18 cellular contexts compared by ENCODE assay signal in the genomic region with DNA sequence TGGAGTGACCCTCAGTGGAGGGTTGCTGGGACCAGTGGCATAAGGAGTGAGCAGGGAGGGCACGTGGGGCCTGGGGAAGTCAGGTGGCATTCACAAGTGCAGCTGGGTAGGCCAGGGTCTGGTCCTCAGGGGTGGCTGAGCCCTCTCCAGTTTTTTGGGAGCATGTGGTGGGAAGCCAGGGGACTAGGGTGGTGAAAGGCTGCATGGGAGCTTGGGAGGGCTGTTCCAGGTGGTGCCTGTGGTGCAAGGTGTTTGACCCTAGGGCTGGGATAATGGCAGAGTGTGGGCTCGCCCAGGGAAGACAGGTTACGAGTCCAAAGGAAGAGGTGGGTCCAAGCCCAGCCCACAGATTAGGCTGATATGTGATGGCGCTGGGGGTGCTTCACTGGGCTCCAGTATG. TPM values are rescaled to one million over a fixed set of nuclear protein-coding genes. Genes with fewer than 3 reads are reported as not detected.
DNase-seq lines count a peak whose midpoint lies in the region; ATAC-seq, FAIRE-seq and TF ChIP-seq lines count a peak whose summit lies in the region.
"Had no signal": no experiment of that assay in that cellular context is flagged by ENCODE, and none has a peak within 500 bp of the region (broad histone marks: within the 10 kb centered on the region; RNA-seq: fewer than 3 reads in every experiment).

No MANE protein-coding gene starts in this region.

- CTCF ChIA-PET in HepG2 (lab: Yijun Ruan, JAX; ENCODE audit: low intra/inter-chr PET ratio, low total read pairs) (no interaction called here), mammary epithelial cell (lab: Charles Lee; ENCODE audit: low non-redundant PET) (no interaction called here)

- H3K27ac ChIP-seq in HepG2 (ENCODE audit: extremely low read length, insufficient read depth, low read length) (no peak overlapping the region), right lobe of liver (no peak overlapping the region), mammary epithelial cell (ENCODE audit: insufficient read depth, low read depth, low read length) (no peak overlapping the region)

- 21% methylated on average over 3 of the region's 4 CpGs for WGBS in HepG2 (ENCODE audit: low lambda C conversion rate)
- 50% methylated on average over 1 of the region's 4 CpGs for WGBS in right lobe of liver (ENCODE audit: insufficient coverage, low coverage, low lambda C conversion rate, missing lambda C conversion rate)
- 69% methylated on average over 4 of the region's 4 CpGs for WGBS in mammary epithelial cell (ENCODE audit: low coverage, missing lambda C conversion rate)

- peaks cover 0 to 5% (median 0%) of the 10 kb centered on the region in 5 donors for H3K27me3 Mint-ChIP-seq in naive thymus-derived CD8-positive, alpha-beta T cell

- no peak overlapping the region for H3K9ac ChIP-seq in HepG2 (ENCODE audit: insufficient read depth, low read depth, low read length)
- no peak overlapping the region for H3K9ac ChIP-seq in mammary epithelial cell (ENCODE audit: insufficient read depth, low read length)

- DNase-seq in HepG2 (ENCODE audit: low spot score) (no peak), right lobe of liver (no peak), DMS 273 treated with DMSO at 0.1 percent for 48 hours (lab: John Stamatoyannopoulos, UW) (no peak), mammary epithelial cell (no peak)
- DNase-seq in activated CD8-positive, alpha-beta memory T cell treated with anti-CD3 and anti-CD28 coated beads, Interleukin-2, amount 50 U/mL, for 48 hours, result peak; percentile 36
- DNase-seq in naive thymus-derived CD8-positive, alpha-beta T cell, result peak in 1 of 10 donors; percentile 10
- DNase-seq: ACHN; C1 segment of cervical spinal cord; Caco-2; GF-D8; NCI-H146; NCI-H2029 treated with DMSO at 0.1 percent for 48 hours; NCI-H748 treated with DMSO at 0.1 percent for 48 hours; NK-92 treated with Interleukin-12 subunit alpha and Interleukin-12 subunit beta, amount 100 ng/mL, for 24 hours had no signal

- H3K4me3 ChIP-seq in HepG2 (replicated peaks in 1 of 3; ENCODE audit: insufficient read depth in 1 of 3, low read depth in 2 of 3, low read length in 3 of 3) (no peak overlapping the region), right lobe of liver (no peak overlapping the region), mammary epithelial cell (replicated peaks in 1 of 3; ENCODE audit: insufficient read depth in 1 of 3, low read depth in 2 of 3, low read length in 3 of 3) (no peak overlapping the region)
- H3K4me3 ChIP-seq: GM23338, K562 had no signal

- TF ChIP-seq CTCF in HepG2 (CRISPR knock-in tag; IDR thresholded peaks at IDR 0.05), result no peak
- no peak for TF ChIP-seq CTCF in right lobe of liver (IDR thresholded peaks at IDR 0.05)
- TF ChIP-seq CTCF in mammary epithelial cell (conservative IDR thresholded peaks at IDR 0.05 in 1 of 2, IDR thresholded peaks at IDR 0.05 in 1 of 2; ENCODE audit: extremely low read depth in 1 of 2, insufficient read depth in 1 of 2, low read depth in 1 of 2, low read length in 2 of 2), result no peak

- H3K79me2 ChIP-seq in HepG2 (ENCODE audit: insufficient read depth, low read length) (no peaks in the 10 kb centered on the region), mammary epithelial cell (ENCODE audit: insufficient read depth, low read length) (no peaks in the 10 kb centered on the region)

- no peak for TF ChIP-seq POLR2A in HepG2 (IDR thresholded peaks at IDR 0.05; ENCODE audit: insufficient read depth in 1 of 2, low read depth in 2 of 2, low read length in 2 of 2)
- no peak for TF ChIP-seq POLR2A in right lobe of liver (IDR thresholded peaks at IDR 0.05)

- no peak overlapping the region for H2AFZ ChIP-seq in HepG2 (ENCODE audit: low read length)
- H2AFZ ChIP-seq in mammary epithelial cell (ENCODE audit: low read depth, low read length), result no peak overlapping the region
- H2AFZ ChIP-seq: GM23338 had no signal

- H3K4me1 ChIP-seq in HepG2 (ENCODE audit: insufficient read depth, low read length), result no peaks in the 10 kb centered on the region
- H3K4me1 ChIP-seq in right lobe of liver, result peaks cover 0 to 19% (median 7%) of the 10 kb centered on the region in 4 donors
- no peaks in the 10 kb centered on the region for H3K4me1 ChIP-seq in mammary epithelial cell (ENCODE audit: insufficient read depth, low read length)
- H3K4me1 ChIP-seq: Caco-2 had no signal

- no peak overlapping the region for H3K4me2 ChIP-seq in HepG2 (ENCODE audit: low read depth, low read length)
- H3K4me2 ChIP-seq in mammary epithelial cell (ENCODE audit: insufficient read depth, low read depth, low read length), result no peak overlapping the region
- H3K4me2 ChIP-seq: GM23338 had no signal

- dilution Hi-C loops in mammary epithelial cell (cut with HindIII; ENCODE audit: low sequenced_read_pairs), result no loop called here

- in situ Hi-C loops in HepG2 (cut with HindIII; ENCODE audit: extremely low pct_ligation_motif_present, low pct_unique_long_range_greater_than_20kb) (no loop called here), mammary epithelial cell (cut with MboI; ENCODE audit: low sequenced_read_pairs in 2 of 2) (no loop called here)

- H3K27me3 ChIP-seq in HepG2 (ENCODE audit: control insufficient read depth in 1 of 2, insufficient read depth in 2 of 2, low read length in 2 of 2), result peaks cover 5 to 33% of the 10 kb centered on the region in 2 experiments; a peak in 4 of 5 replicates
- no peaks in the 10 kb centered on the region for H3K27me3 ChIP-seq in right lobe of liver
- H3K27me3 ChIP-seq in mammary epithelial cell (ENCODE audit: insufficient read depth, low read length), result no peaks in the 10 kb centered on the region

- TF ChIP-seq EP300 in HepG2 (IDR thresholded peaks at IDR 0.05; ENCODE audit: low read depth in 2 of 2, low read length in 2 of 2) (no peak), HepG2 (CRISPR knock-in tag; IDR thresholded peaks at IDR 0.05; ENCODE audit: borderline replicate concordance) (no peak)

- peak overlapping the region in 2 of 10 donors; percentile 33 to 36 for H3K4me3 Mint-ChIP-seq in naive thymus-derived CD8-positive, alpha-beta T cell
- H3K4me3 Mint-ChIP-seq: GM23338 had no signal

- intact Hi-C loops in HepG2 (cut with micrococcal nuclease; ENCODE audit: unreplicated experiment) (no loop called here), right lobe of liver (cut with DNase I) (no loop called here), mammary epithelial cell (cut with micrococcal nuclease) (no loop called here)

- H3K36me3 Mint-ChIP-seq in naive thymus-derived CD8-positive, alpha-beta T cell, result peaks cover 0 to 36% (median 6%) of the 10 kb centered on the region in 3 donors

- BruUV-seq in HepG2 (replicated peaks; lab: Mats Ljungman, UMichigan), result no TSS peak
- no TSS peak for BruUV-seq in mammary epithelial cell (replicated peaks; lab: Mats Ljungman, UMichigan)

- no peaks in the 10 kb centered on the region for H3K9me3 Mint-ChIP-seq in naive thymus-derived CD8-positive, alpha-beta T cell
- H3K9me3 Mint-ChIP-seq: GM23338 had no signal

- ATAC-seq in HepG2, result no peak
- ATAC-seq in right lobe of liver, result no peak
- ATAC-seq in naive thymus-derived CD8-positive, alpha-beta T cell, result no peak
- no peak for ATAC-seq in GM19463 (IDR thresholded peaks at IDR 0.05; ENCODE audit: unreplicated experiment)
- ATAC-seq: GM23338, K562 had no signal

- peak overlapping the region in 6 of 10 donors; percentile 24 to 83 (median 64) for H3K27ac Mint-ChIP-seq in naive thymus-derived CD8-positive, alpha-beta T cell
- H3K27ac Mint-ChIP-seq: GM23338 had no signal

- TF ChIP-seq RAD21 in HepG2 (CRISPR knock-in tag; IDR thresholded peaks at IDR 0.05), result no peak

- peaks cover 19 to 88% (median 67%) of the 10 kb centered on the region in 4 donors for H3K4me1 Mint-ChIP-seq in naive thymus-derived CD8-positive, alpha-beta T cell
- H3K4me1 Mint-ChIP-seq: GM23338 had no signal

- H4K20me1 ChIP-seq in HepG2 (ENCODE audit: insufficient read depth, low read length), result no peaks in the 10 kb centered on the region
- H4K20me1 ChIP-seq in mammary epithelial cell (ENCODE audit: insufficient read depth, low read length), result no peaks in the 10 kb centered on the region

- POLR2A ChIA-PET in HepG2 (lab: Yijun Ruan, JAX), result no interaction called here
- POLR2A ChIA-PET in naive thymus-derived CD8-positive, alpha-beta T cell (lab: Charles Lee), result interaction anchor here (1.2 kb wide), 1 partner anchor 9 kb away, joined by 3 read pairs; no protein-coding TSS in a partner anchor

- no peaks in the 10 kb centered on the region for H3K9me3 ChIP-seq in HepG2 (ENCODE audit: low read length)
- H3K9me3 ChIP-seq in right lobe of liver, result no peaks in the 10 kb centered on the region
- no peaks in the 10 kb centered on the region for H3K9me3 ChIP-seq in mammary epithelial cell (replicated peaks; ENCODE audit: insufficient read depth, low read length)
- H3K9me3 ChIP-seq: Caco-2 had no signal

- no peak for FAIRE-seq in HepG2 (lab: Jason Lieb, UNC)
- FAIRE-seq: K562, RCC 7860 had no signal

- H3K36me3 ChIP-seq in HepG2 (replicated peaks in 1 of 2; ENCODE audit: control insufficient read depth in 1 of 2, insufficient read depth in 2 of 2, low read length in 2 of 2), result no peaks in the 10 kb centered on the region
- no peaks in the 10 kb centered on the region for H3K36me3 ChIP-seq in right lobe of liver
- H3K36me3 ChIP-seq in mammary epithelial cell (ENCODE audit: insufficient read depth, low read length), result no peaks in the 10 kb centered on the region

RNA-seq across cellular contexts. Expression of a gene that starts 30.5 kb away (rescaled TPM):
- total RNA-seq in HepG2 (2016; rRNA removed; fragmentation: Illumina TruSeq; extraction: Trizol) (0.15 and 0.49 TPM in 2 replicates), right lobe of liver (10 to 100 TPM; 10.7 to 38.8 (median 21.0) TPM), mammary epithelial cell (under 1 TPM; 0.07 to 0.33 TPM)
- total RNA-seq in HepG2 (2016; cell fraction: cytosol; rRNA removed; fragmentation: Illumina TruSeq; extraction: Trizol; ENCODE audit: low read depth), result 0.26 and 0.30 TPM in 2 replicates
- 0.32 and 0.39 TPM in 2 replicates for total RNA-seq in HepG2 (2016; cell fraction: insoluble cytoplasmic fraction; rRNA removed; fragmentation: Illumina TruSeq; extraction: Trizol)
- total RNA-seq in HepG2 (2016; cell fraction: membrane; rRNA removed; fragmentation: Illumina TruSeq; extraction: Trizol), result 0.31 and 0.69 TPM in 2 replicates
- total RNA-seq in HepG2 (2016; cell fraction: nucleus; rRNA removed; fragmentation: Illumina TruSeq; extraction: Trizol), result 0.25 and 0.50 TPM in 2 replicates
- polyA plus RNA-seq in HepG2 (2011; rRNA removed) (0.18 and 0.39 TPM in 2 replicates), mammary epithelial cell (0.18 TPM)
- 0.30 and 0.31 TPM in 2 replicates for polyA plus RNA-seq in HepG2 (2011; cell fraction: cytosol; rRNA removed)
- 0.23 and 0.45 TPM in 2 replicates for polyA plus RNA-seq in HepG2 (2011; cell fraction: nucleus; rRNA removed)
- polyA plus RNA-seq in HepG2 (2012), result 0.08 and 0.34 TPM in 2 replicates
- polyA plus RNA-seq in HepG2 (2016; cell fraction: cytosol; fragmentation: Illumina TruSeq; extraction: Trizol; ENCODE audit: low read depth), result 0.11 and 0.33 TPM in 2 replicates
- polyA plus RNA-seq in HepG2 (2016; cell fraction: insoluble cytoplasmic fraction; fragmentation: Illumina TruSeq; extraction: Trizol; ENCODE audit: low read depth), result 0.90 and 1.0 TPM in 2 replicates
- 0.25 and 0.31 TPM in 2 replicates for polyA plus RNA-seq in HepG2 (2016; cell fraction: membrane; fragmentation: Illumina TruSeq; extraction: Trizol; ENCODE audit: low read depth)
- 0.79 TPM in 1 of 2 replicates, not detected in the other for polyA plus RNA-seq in HepG2 (2016; cell fraction: nucleus; fragmentation: Illumina TruSeq; extraction: Trizol; ENCODE audit: insufficient read depth, low read depth)
- polyA minus RNA-seq in HepG2 (2011; rRNA and poly(A)+ RNA removed; ENCODE audit: low replicate concordance), result 0.16 and 0.40 TPM in 2 replicates
- not detected in 2 replicates for polyA minus RNA-seq in HepG2 (2011; cell fraction: cytosol; rRNA and poly(A)+ RNA removed)
- 0.26 TPM in 1 of 2 replicates, not detected in the other for polyA minus RNA-seq in HepG2 (2011; cell fraction: nucleus; rRNA and poly(A)+ RNA removed)
- 10 to 100 TPM; 46.0 to 47.2 TPM for total RNA-seq in naive thymus-derived CD8-positive, alpha-beta T cell
- polyA plus RNA-seq in naive thymus-derived CD8-positive, alpha-beta T cell, result 10 to 100 TPM; 11.3 to 48.3 (median 11.7) TPM
- not detected for polyA minus RNA-seq in mammary epithelial cell

Comparison
In these comparisons a context has a peak if more than half of its experiments do, and no peak if none do; other contexts are left out.
1. RNA of a gene that starts 30.5 kb away (total RNA-seq): 46.0 to 47.2 TPM in naive thymus-derived CD8-positive, alpha-beta T cell and 10.7 to 38.8 TPM in right lobe of liver; 0.15 to 0.69 TPM in HepG2 and 0.07 to 0.33 TPM in mammary epithelial cell; every median in the first group is over 4 times any median in the second.